In the genomic region with DNA sequence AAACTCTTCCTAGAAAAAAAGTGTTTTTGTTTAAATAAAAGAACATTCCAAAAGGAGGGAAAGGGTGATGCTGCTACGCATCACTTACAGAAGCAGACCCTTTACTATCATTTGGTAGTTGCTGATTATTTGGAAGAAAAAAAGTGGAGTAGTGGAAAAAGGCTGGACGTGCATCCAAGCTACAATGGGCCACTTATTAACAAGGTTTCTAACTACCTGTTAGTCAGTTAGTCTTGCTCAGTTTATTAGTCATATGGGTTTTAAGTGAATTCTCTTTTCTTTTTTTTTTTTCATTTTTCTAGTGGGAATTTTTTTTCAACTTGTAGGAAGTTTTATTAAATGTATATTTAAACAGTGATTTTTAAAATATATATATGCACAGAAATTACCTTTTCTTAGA, we compare ENCODE assay signal across 32 cellular contexts.
"Had no signal": no experiment of that assay in that cellular context is flagged by ENCODE, and none has a peak within 500 bp of the region (broad histone marks: within the 10 kb centered on the region; RNA-seq: fewer than 3 reads in every experiment).

No MANE protein-coding gene starts in this region.

- H3K27me3 Mint-ChIP-seq: naive B cell; progenitor cell of endocrine pancreas; stimulated activated naive B cell treated with anti-CD40 and anti-IgM and Interleukin-4, amounts not matched to agents 10 μg/mL and 1 μg/mL and 100 μg/mL, for 72 hours had no signal

- H3K9me3 ChIP-seq: heart right ventricle, left lung, lower lobe of right lung, neutrophil, ovary, stomach, testis, thyroid gland, upper lobe of right lung had no signal

- H3K79me2 ChIP-seq: hepatocyte had no signal

- ATAC-seq: heart right ventricle; left lung; lower lobe of right lung; natural killer cell; right cardiac atrium; sciatic nerve; stimulated activated naive B cell treated with anti-CD40 and anti-IgM and Interleukin-4, amounts not matched to agents 10 μg/mL and 1 μg/mL and 100 μg/mL, for 72 hours; stimulated activated naive CD8-positive, alpha-beta T cell treated with anti-CD3 and anti-CD28 coated beads, Interleukin-15, Interleukin-2, amounts not matched to agents 100 U/mL and 50 U/mL, for 24 hours; upper lobe of right lung had no signal

- H3K4me1 ChIP-seq: heart right ventricle, left lung, lower lobe of right lung, neural progenitor cell, stomach, testis, upper lobe of right lung had no signal

- H3K36me3 Mint-ChIP-seq: naive B cell; natural killer cell; neural progenitor cell; stimulated activated naive B cell treated with anti-CD40 and anti-IgM and Interleukin-4, amounts not matched to agents 10 μg/mL and 1 μg/mL and 100 μg/mL, for 72 hours had no signal

- DNase-seq: heart right ventricle; islet precursor cell; left lung; lower lobe of right lung; mammary epithelial cell; mesendoderm; naive B cell; natural killer cell; nephron progenitor cell; occipital lobe; ovary; retina; right cardiac atrium; stimulated activated CD4-positive, alpha-beta T cell treated with anti-CD3 and anti-CD28 coated beads, Interleukin-12 subunit alpha, Interleukin-12 subunit beta, amount 100 ng/mL, for 4 hours; stimulated activated CD4-positive, alpha-beta T cell treated with anti-CD3 and anti-CD28 coated beads, Interleukin-15, amount 100 ng/mL, for 24 hours; stimulated activated CD4-positive, alpha-beta T cell treated with anti-CD3 and anti-CD28 coated beads, Interleukin-2, amount 100 ng/mL, for 24 hours; stimulated activated CD4-positive, alpha-beta T cell treated with anti-CD3 and anti-CD28 coated beads, Interleukin-4, amount 100 ng/mL, for 1 hour; stimulated activated naive B cell treated with anti-CD40 and anti-IgM and Interleukin-4, amounts not matched to agents 10 μg/mL and 1 μg/mL and 100 μg/mL, for 72 hours; stimulated activated naive CD8-positive, alpha-beta T cell treated with anti-CD3 and anti-CD28 coated beads, Interleukin-15, Interleukin-2, amounts not matched to agents 100 U/mL and 50 U/mL, for 24 hours; stomach; testis; thyroid gland; trophoblast cell; upper lobe of right lung had no signal

- H3K4me3 Mint-ChIP-seq: mesothelial cell of epicardium; naive B cell; natural killer cell; nephron progenitor cell; neural progenitor cell; stimulated activated naive B cell treated with anti-CD40 and anti-IgM and Interleukin-4, amounts not matched to agents 10 μg/mL and 1 μg/mL and 100 μg/mL, for 72 hours had no signal

- H3K9me3 Mint-ChIP-seq: neural progenitor cell had no signal

- H3K27ac Mint-ChIP-seq: mesothelial cell of epicardium; naive B cell; natural killer cell; nephron progenitor cell; neural progenitor cell; progenitor cell of endocrine pancreas; stimulated activated naive B cell treated with anti-CD40 and anti-IgM and Interleukin-4, amounts not matched to agents 10 μg/mL and 1 μg/mL and 100 μg/mL, for 72 hours had no signal

- FAIRE-seq: urothelium cell line had no signal

- H3K4me1 Mint-ChIP-seq: mesothelial cell of epicardium; naive B cell; natural killer cell; nephron progenitor cell; stimulated activated naive B cell treated with anti-CD40 and anti-IgM and Interleukin-4, amounts not matched to agents 10 μg/mL and 1 μg/mL and 100 μg/mL, for 72 hours had no signal

- H3K36me3 ChIP-seq: heart right ventricle, left lung, lower lobe of right lung, neural progenitor cell, neutrophil, ovary, stomach, thyroid gland, upper lobe of right lung had no signal

- H3K27me3 ChIP-seq: heart right ventricle, hepatocyte, left lung, neural progenitor cell, neutrophil, ovary, stomach, testis, thyroid gland, upper lobe of right lung had no signal

- H3K27ac ChIP-seq: heart right ventricle, hepatocyte, left lung, lower lobe of right lung, neural progenitor cell, neutrophil, ovary, skin epidermis, stomach, testis, thyroid gland, upper lobe of right lung had no signal

- H3K4me2 ChIP-seq: hepatocyte, neural progenitor cell had no signal

- H2AFZ ChIP-seq: hepatocyte, neural progenitor cell had no signal

- H3K4me3 ChIP-seq: heart right ventricle, hepatocyte, left lung, lower lobe of right lung, neural progenitor cell, ovary, skin epidermis, stomach, testis, thyroid gland, upper lobe of right lung had no signal
